19 cellular contexts compared by ENCODE assay signal in genomic region chr1:42745851-42746250, GRCh38. TPM values are rescaled to one million over a fixed set of nuclear protein-coding genes. Genes with fewer than 3 reads are reported as not detected.
DNase-seq lines count a peak whose midpoint lies in the region; ATAC-seq and TF ChIP-seq lines count a peak whose summit lies in the region.
"Had no signal": no experiment of that assay in that cellular context is flagged by ENCODE, and none has a peak within 500 bp of the region (broad histone marks: within the 10 kb centered on the region; RNA-seq: fewer than 3 reads in every experiment).

No MANE protein-coding gene starts in this region.

- DNase-seq in HCEC 1CT (peak; percentile 32), RWPE1 (ENCODE audit: low spot score) (no peak), psoas muscle (peak in 1 of 2 donors; percentile 30), Peyer's patch (no peak), NCI-H1092 treated with DMSO at 0.1 percent for 48 hours (lab: John Stamatoyannopoulos, UW) (no peak)
- DNase-seq in stimulated activated CD4-positive, alpha-beta T cell treated with anti-CD3 and anti-CD28 coated beads, Interleukin-4, amount 100 ng/mL, for 4 hours = no peak
- DNase-seq: CD8-positive, alpha-beta memory T cell; DMS79; NCI-H1436; NCI-H1930; NCI-H526 treated with DMSO at 0.1 percent for 48 hours; NK-92 treated with Interleukin-12 subunit alpha and Interleukin-12 subunit beta, amount 100 ng/mL, for 24 hours; SHP77 treated with DMSO at 0.1 percent for 48 hours had no signal

- CTCF ChIA-PET in RWPE1 (lab: Yijun Ruan, JAX) = interaction anchor here (0.6 to 0.7 kb wide), 2 partner anchors 34 to 271 kb away, joined by 3 read pairs; no protein-coding TSS in a partner anchor

- intact Hi-C loops in psoas muscle (cut with DNase I) = loop anchor here (2.0 to 10.0 kb wide), 4 partner anchors 167 to 599 kb away; partner anchors contain the start of gene GUCA2B (in 1 of the 2)

- WGBS in gastroesophageal sphincter (ENCODE audit: low coverage in 1 of 2), 2 donors = 39 to 80% methylated on average over 1 to 7 of the region's 8 CpGs
- WGBS in psoas muscle, 3 donors = 30 to 43% (median 32%) methylated on average over 8 of the region's 8 CpGs

- H3K27me3 ChIP-seq in gastroesophageal sphincter (no peaks in the 10 kb centered on the region), psoas muscle (ENCODE audit: insufficient read depth in 3 of 3, low read length in 2 of 3) (no peaks in the 10 kb centered on the region), Peyer's patch (no peaks in the 10 kb centered on the region)

- H3K36me3 ChIP-seq in gastroesophageal sphincter (peaks cover 0 to 53% of the 10 kb centered on the region in 2 donors), psoas muscle (ENCODE audit: insufficient read depth in 1 of 2, low read depth in 1 of 2) (peaks cover 0 to 45% of the 10 kb centered on the region in 2 donors), Peyer's patch (peaks cover 0 to 23% (median 0%) of the 10 kb centered on the region in 3 donors)

- no peak for TF ChIP-seq EP300 in gastroesophageal sphincter (IDR thresholded peaks at IDR 0.05)

- peak overlapping the region; percentile 48 for H3K27ac ChIP-seq in RWPE1
- H3K27ac ChIP-seq in gastroesophageal sphincter = no peak overlapping the region
- H3K27ac ChIP-seq in psoas muscle = no peak overlapping the region
- H3K27ac ChIP-seq in Peyer's patch = no peak overlapping the region
- H3K27ac ChIP-seq: KMS-11 had no signal

- TF ChIP-seq POLR2A in gastroesophageal sphincter (IDR thresholded peaks at IDR 0.05) (no peak), Peyer's patch (IDR thresholded peaks at IDR 0.05) (no peak)

- ATAC-seq in gastroesophageal sphincter (peak; percentile 50), psoas muscle (peak in 3 of 4 donors; percentile 25 to 70 (median 60)), HG02840 (IDR thresholded peaks at IDR 0.05; ENCODE audit: low FRiP score, unreplicated experiment) (no peak)

- POLR2A ChIA-PET in RWPE1 (lab: Yijun Ruan, JAX; ENCODE audit: low non-redundant PET) = no interaction called here

- TF ChIP-seq CTCF in RWPE1 (conservative IDR thresholded peaks at IDR 0.05; ENCODE audit: low read depth) = no peak
- TF ChIP-seq CTCF in gastroesophageal sphincter (IDR thresholded peaks at IDR 0.05) = no peak
- no peak for TF ChIP-seq CTCF in psoas muscle (IDR thresholded peaks at IDR 0.05)
- no peak for TF ChIP-seq CTCF in Peyer's patch (IDR thresholded peaks at IDR 0.05)

- H3K4me3 ChIP-seq in gastroesophageal sphincter (no peak overlapping the region), psoas muscle (no peak overlapping the region), Peyer's patch (no peak overlapping the region)

- H3K9me3 ChIP-seq in gastroesophageal sphincter (no peaks in the 10 kb centered on the region), psoas muscle (no peaks in the 10 kb centered on the region), Peyer's patch (no peaks in the 10 kb centered on the region)

- no peaks in the 10 kb centered on the region for H3K4me1 ChIP-seq in gastroesophageal sphincter
- no peaks in the 10 kb centered on the region for H3K4me1 ChIP-seq in psoas muscle
- H3K4me1 ChIP-seq in Peyer's patch = no peaks in the 10 kb centered on the region

RNA-seq across cellular contexts. Expression of gene CLDN19, which starts 5.8 kb away (rescaled TPM):
- 1 to 10 TPM in 1 of 4 donors, not detected in 3; 1.5 TPM for total RNA-seq in gastroesophageal sphincter
- not detected for total RNA-seq in psoas muscle
- polyA plus RNA-seq in psoas muscle = under 1 TPM; 0.03 to 0.34 (median 0.14) TPM
- not detected for total RNA-seq in Peyer's patch
- total RNA-seq: CD8-positive, alpha-beta memory T cell; H4; OCI-LY7; RPMI7951 had no signal
- polyA plus RNA-seq: CD8-positive, alpha-beta memory T cell had no signal

RNA-seq across cellular contexts. Expression of gene P3H1, which starts 21.0 kb away (rescaled TPM):
- 10 to 100 TPM; 21.7 to 27.4 (median 23.0) TPM for total RNA-seq in gastroesophageal sphincter
- total RNA-seq in psoas muscle = 1 to 10 TPM; 5.1 to 8.5 (median 6.2) TPM
- polyA plus RNA-seq in psoas muscle = 1 to 10 TPM; 2.9 to 7.0 (median 5.1) TPM
- 100 to 1,000 TPM in 1 of 4 donors, 10 to 100 TPM in 3; 19.4 to 151 (median 27.9) TPM for total RNA-seq in Peyer's patch

RNA-seq across cellular contexts. Expression of gene C1orf50, which starts 21.2 kb away (rescaled TPM):
- 1 to 10 TPM; 4.0 to 8.8 (median 8.0) TPM for total RNA-seq in gastroesophageal sphincter
- 10 to 100 TPM in 1 of 4 donors, 1 to 10 TPM in 3; 7.5 to 10.2 (median 8.7) TPM for total RNA-seq in psoas muscle
- polyA plus RNA-seq in psoas muscle = 1 to 10 TPM; 2.5 to 6.2 (median 4.2) TPM
- total RNA-seq in Peyer's patch = 10 to 100 TPM in 1 of 4 donors, 1 to 10 TPM in 3; 1.7 to 11.6 (median 4.4) TPM

RNA-seq across cellular contexts. Expression of gene TMEM269, which starts 38.9 kb away (rescaled TPM):
- under 1 TPM in 1 of 4 donors, not detected in 3; 0.12 TPM for total RNA-seq in gastroesophageal sphincter
- under 1 TPM; 0.15 to 0.89 (median 0.30) TPM for total RNA-seq in psoas muscle
- under 1 TPM; 0.05 to 0.07 (median 0.06) TPM for polyA plus RNA-seq in psoas muscle
- total RNA-seq in Peyer's patch = not detected
- total RNA-seq: RPMI7951 had no signal
- polyA plus RNA-seq: CD8-positive, alpha-beta memory T cell had no signal
